ENCODE assay signal across 18 cellular contexts in genomic region chr7:54961391-54961790, GRCh38. TPM values are rescaled to one million over a fixed set of nuclear protein-coding genes. Genes with fewer than 3 reads are reported as not detected.
DNase-seq lines count a peak whose midpoint lies in the region; ATAC-seq, FAIRE-seq and TF ChIP-seq lines count a peak whose summit lies in the region.
"Had no signal": no experiment of that assay in that cellular context is flagged by ENCODE, and none has a peak within 500 bp of the region (broad histone marks: within the 10 kb centered on the region; RNA-seq: fewer than 3 reads in every experiment).

No MANE protein-coding gene starts in this region.

- H3K4me1 ChIP-seq in K562 (replicated peaks in 1 of 2; ENCODE audit: control insufficient read depth in 2 of 2, insufficient read depth in 2 of 2, low read length in 2 of 2) = no peaks in the 10 kb centered on the region
- H3K4me1 ChIP-seq in foreskin keratinocyte = peaks cover 18% of the 10 kb centered on the region

- no peak for TF ChIP-seq EP300 in K562 (IDR thresholded peaks at IDR 0.05; ENCODE audit: low read length)

- H2AFZ ChIP-seq in K562 (ENCODE audit: low read depth, low read length) = no peak overlapping the region

- H3K9ac ChIP-seq in K562 (ENCODE audit: insufficient read depth in 1 of 2, low read depth in 2 of 2, low read length in 2 of 2) = no peak overlapping the region

- TF ChIP-seq CTCF in K562 (IDR thresholded peaks at IDR 0.05 in 2 of 3, conservative IDR thresholded peaks at IDR 0.05 in 1 of 3; ENCODE audit: insufficient read depth in 2 of 3, low read depth in 1 of 3, low read length in 3 of 3) (no peak), foreskin keratinocyte (conservative IDR thresholded peaks at IDR 0.05) (no peak)

- CTCF ChIA-PET in K562 (lab: Yijun Ruan, JAX; ENCODE audit: low intra/inter-chr PET ratio) = no interaction called here

- no peak for ATAC-seq in K562
- ATAC-seq in foreskin keratinocyte = peak; percentile 18
- no peak for ATAC-seq in HG02588 (IDR thresholded peaks at IDR 0.05; ENCODE audit: unreplicated experiment)

- H3K36me3 ChIP-seq in K562 (ENCODE audit: control insufficient read depth, insufficient read depth, low read length) = no peaks in the 10 kb centered on the region

- H3K9me1 ChIP-seq in K562 (ENCODE audit: control insufficient read depth, insufficient read depth, low read length) = no peaks in the 10 kb centered on the region

- no peak overlapping the region for H3K4me2 ChIP-seq in K562 (ENCODE audit: insufficient read depth, low read length)

- FAIRE-seq in K562 (lab: Jason Lieb, UNC) = no peak
- FAIRE-seq: D721Med, H54 had no signal

- no peaks in the 10 kb centered on the region for H3K9me3 ChIP-seq in K562 (replicated peaks; ENCODE audit: control insufficient read depth, insufficient read depth, low read depth, low read length)

- H4K20me1 ChIP-seq in K562 (replicated peaks; ENCODE audit: control insufficient read depth, insufficient read depth, low read length) = no peaks in the 10 kb centered on the region

- no TSS peak for BruUV-seq in K562 (replicated peaks; lab: Mats Ljungman, UMichigan)

- H3K27ac ChIP-seq in K562 (ENCODE audit: extremely low read depth, low read depth, low read length) = no peak overlapping the region
- H3K27ac ChIP-seq in foreskin keratinocyte = peak overlapping the region; percentile 87
- H3K27ac ChIP-seq: HL-60 had no signal

- DNase-seq in ELR (ENCODE audit: low read depth) (peak; percentile 28), NCI-H226 (peak; percentile 13), K562 (ENCODE audit: extremely low read depth in 1 of 4, low spot score in 3 of 4) (no peak), foreskin keratinocyte (peak; percentile 49 to 70), NCI-H2227 treated with DMSO at 0.1 percent for 48 hours (lab: John Stamatoyannopoulos, UW) (no peak), hippocampal formation (lab: John Stamatoyannopoulos, UW) (no peak)
- DNase-seq: C1 segment of cervical spinal cord, DMS79 treated with DMSO at 0.1 percent for 48 hours, IMR-90, Karpas-422, NCI-H1092 treated with DMSO at 0.1 percent for 48 hours, NCI-H2081, NCI-H2171 treated with DMSO at 0.1 percent for 48 hours, RPMI8226 had no signal

- no peak for TF ChIP-seq RAD21 in K562 (CRISPR knock-in tag; conservative IDR thresholded peaks at IDR 0.05 in 1 of 2, IDR thresholded peaks at IDR 0.05 in 1 of 2)

- POLR2A ChIA-PET in K562 (lab: Yijun Ruan, JAX) = no interaction called here

- intact Hi-C loops in K562 (cut with micrococcal nuclease) = no loop called here

- no peak overlapping the region for H3K4me3 ChIP-seq in K562

- H3K27me3 ChIP-seq in K562 (ENCODE audit: control insufficient read depth in 2 of 2, insufficient read depth in 2 of 2, low read length in 2 of 2) (peaks cover 0 to 6% of the 10 kb centered on the region in 2 experiments; a peak in 2 of 5 replicates), foreskin keratinocyte (no peaks in the 10 kb centered on the region)

- in situ Hi-C loops in K562 (cut with MboI) = no loop called here

- TF ChIP-seq POLR2A in K562 (conservative IDR thresholded peaks at IDR 0.05) = no peak

- WGBS in K562 (ENCODE audit: insufficient coverage, low coverage, missing lambda C conversion rate) = 2% methylated on average over 6 of the region's 6 CpGs

- H3K79me2 ChIP-seq in K562 (ENCODE audit: control insufficient read depth, insufficient read depth, low read length) = no peaks in the 10 kb centered on the region

TF ChIP-seq in K562, 482 proteins besides CTCF, POLR2A, EP300 and RAD21 (continues in another document):
- TF ChIP-seq, protein P1, sequence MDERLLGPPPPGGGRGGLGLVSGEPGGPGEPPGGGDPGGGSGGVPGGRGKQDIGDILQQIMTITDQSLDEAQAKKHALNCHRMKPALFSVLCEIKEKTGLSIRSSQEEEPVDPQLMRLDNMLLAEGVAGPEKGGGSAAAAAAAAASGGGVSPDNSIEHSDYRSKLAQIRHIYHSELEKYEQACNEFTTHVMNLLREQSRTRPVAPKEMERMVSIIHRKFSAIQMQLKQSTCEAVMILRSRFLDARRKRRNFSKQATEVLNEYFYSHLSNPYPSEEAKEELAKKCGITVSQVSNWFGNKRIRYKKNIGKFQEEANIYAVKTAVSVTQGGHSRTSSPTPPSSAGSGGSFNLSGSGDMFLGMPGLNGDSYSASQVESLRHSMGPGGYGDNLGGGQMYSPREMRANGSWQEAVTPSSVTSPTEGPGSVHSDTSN (CRISPR knock-in tag; IDR thresholded peaks at IDR 0.05; ENCODE audit: low read depth) = no peak
- TF ChIP-seq, protein P1 (tag; conservative IDR thresholded peaks at IDR 0.05; ENCODE audit: low read depth) = peak; percentile 82
- TF ChIP-seq JUND (IDR thresholded peaks at IDR 0.05; ENCODE audit: borderline replicate concordance, low read depth, low read length) (peak; percentile 50; the same call in 1 of the 2 replicates), JUND (tag; IDR thresholded peaks at IDR 0.05; ENCODE audit: borderline replicate concordance, low read depth, low read length) (peak; percentile 71; the same call in 2 of the 3 replicates), NFE2 (IDR thresholded peaks at IDR 0.05; ENCODE audit: low read depth) (peak; percentile 49), ZNF165 (CRISPR knock-in tag; IDR thresholded peaks at IDR 0.05; ENCODE audit: borderline replicate concordance) (no peak), MEIS2 (IDR thresholded peaks at IDR 0.05; ENCODE audit: partially characterized antibody) (peak; percentile 90), ARID1B (IDR thresholded peaks at IDR 0.05) (0 out of 2 replicates have a peak, but pooled peaks have one; percentile 14), GTF2A2 (tag; IDR thresholded peaks at IDR 0.05) (no peak), SMARCB1 (IDR thresholded peaks at IDR 0.05; ENCODE audit: insufficient read length, low read depth) (no peak), PYGO2 (tag; IDR thresholded peaks at IDR 0.05) (no peak)
- TF ChIP-seq, protein P2, sequence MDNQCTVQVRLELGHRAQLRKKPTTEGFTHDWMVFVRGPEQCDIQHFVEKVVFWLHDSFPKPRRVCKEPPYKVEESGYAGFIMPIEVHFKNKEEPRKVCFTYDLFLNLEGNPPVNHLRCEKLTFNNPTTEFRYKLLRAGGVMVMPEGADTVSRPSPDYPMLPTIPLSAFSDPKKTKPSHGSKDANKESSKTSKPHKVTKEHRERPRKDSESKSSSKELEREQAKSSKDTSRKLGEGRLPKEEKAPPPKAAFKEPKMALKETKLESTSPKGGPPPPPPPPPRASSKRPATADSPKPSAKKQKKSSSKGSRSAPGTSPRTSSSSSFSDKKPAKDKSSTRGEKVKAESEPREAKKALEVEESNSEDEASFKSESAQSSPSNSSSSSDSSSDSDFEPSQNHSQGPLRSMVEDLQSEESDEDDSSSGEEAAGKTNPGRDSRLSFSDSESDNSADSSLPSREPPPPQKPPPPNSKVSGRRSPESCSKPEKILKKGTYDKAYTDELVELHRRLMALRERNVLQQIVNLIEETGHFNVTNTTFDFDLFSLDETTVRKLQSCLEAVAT (IDR thresholded peaks at IDR 0.05) = no peak
- TF ChIP-seq, protein P3, sequence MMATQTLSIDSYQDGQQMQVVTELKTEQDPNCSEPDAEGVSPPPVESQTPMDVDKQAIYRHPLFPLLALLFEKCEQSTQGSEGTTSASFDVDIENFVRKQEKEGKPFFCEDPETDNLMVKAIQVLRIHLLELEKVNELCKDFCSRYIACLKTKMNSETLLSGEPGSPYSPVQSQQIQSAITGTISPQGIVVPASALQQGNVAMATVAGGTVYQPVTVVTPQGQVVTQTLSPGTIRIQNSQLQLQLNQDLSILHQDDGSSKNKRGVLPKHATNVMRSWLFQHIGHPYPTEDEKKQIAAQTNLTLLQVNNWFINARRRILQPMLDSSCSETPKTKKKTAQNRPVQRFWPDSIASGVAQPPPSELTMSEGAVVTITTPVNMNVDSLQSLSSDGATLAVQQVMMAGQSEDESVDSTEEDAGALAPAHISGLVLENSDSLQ (IDR thresholded peaks at IDR 0.05) = peak; percentile 84
- TF ChIP-seq, protein P4, sequence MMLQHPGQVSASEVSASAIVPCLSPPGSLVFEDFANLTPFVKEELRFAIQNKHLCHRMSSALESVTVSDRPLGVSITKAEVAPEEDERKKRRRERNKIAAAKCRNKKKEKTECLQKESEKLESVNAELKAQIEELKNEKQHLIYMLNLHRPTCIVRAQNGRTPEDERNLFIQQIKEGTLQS (IDR thresholded peaks at IDR 0.05) = peak; percentile 75
- TF ChIP-seq, protein P4 (CRISPR knock-in tag; conservative IDR thresholded peaks at IDR 0.05) = no peak

RNA-seq across cellular contexts. Expression of gene EGFR, which starts 57.4 kb away (rescaled TPM):
- not detected in 2 replicates for total RNA-seq in K562 (2011; cell fraction: chromatin; rRNA removed; ENCODE audit: low replicate concordance)
- total RNA-seq in K562 (2011; cell fraction: nucleolus; rRNA removed) = not detected in 2 replicates
- not detected in 2 replicates for total RNA-seq in K562 (2011; cell fraction: nucleoplasm; rRNA removed)
- not detected in 2 replicates for total RNA-seq in K562 (2014; rRNA removed)
- total RNA-seq in K562 (2014; rRNA removed; fragmentation: Illumina TruSeq; extraction: Trizol) = not detected in 2 replicates
- not detected in 2 replicates for total RNA-seq in K562 (2015; rRNA removed; fragmentation: Illumina TruSeq; extraction: Trizol)
- total RNA-seq in K562 (2021) = 0.13 and 0.18 TPM in 2 replicates
- polyA plus RNA-seq in K562 (2011; rRNA removed) = not detected in 2 replicates
- not detected in 2 replicates for polyA plus RNA-seq in K562 (2011; cell fraction: cytosol; rRNA removed)
- polyA plus RNA-seq in K562 (2011; cell fraction: nucleus; rRNA removed) = not detected in 2 replicates
- not detected in 2 replicates for polyA plus RNA-seq in K562 (2012)
- not detected in 2 replicates for polyA plus RNA-seq in K562 (2014; fragmentation: Illumina TruSeq; extraction: Trizol)
- polyA plus RNA-seq in K562 (2014; fragmentation: Nextera tagmentation; extraction: Ambion mirVana) = not detected
- polyA plus RNA-seq in K562 (2014; rRNA removed) = not detected in 2 replicates
- polyA minus RNA-seq in K562 (2011; rRNA and poly(A)+ RNA removed) = not detected in 2 replicates
- polyA minus RNA-seq in K562 (2011; cell fraction: cytosol; rRNA and poly(A)+ RNA removed) = 0.19 and 0.73 TPM in 2 replicates
- under 0.01 TPM in 1 of 2 replicates, not detected in the other for polyA minus RNA-seq in K562 (2011; cell fraction: nucleus; rRNA and poly(A)+ RNA removed)
- total RNA-seq in foreskin keratinocyte = 156 and 161 TPM in 2 replicates
- 22.4 and 28.7 TPM in 2 replicates for polyA plus RNA-seq in foreskin keratinocyte

Comparison
In these comparisons a context has a peak if more than half of its experiments do, and no peak if none do; other contexts are left out.
1. DNase-seq: peak in ELR (single experiment), NCI-H226 (single experiment) and foreskin keratinocyte (2 of 2); none in K562 (0 of 4), NCI-H2227 treated with DMSO at 0.1 percent for 48 hours (single experiment) and hippocampal formation (0 of 2).
2. RNA of gene EGFR, which starts 57.4 kb away (total RNA-seq): 156 to 161 TPM in foreskin keratinocyte; 0.13 to 0.18 TPM in K562; every median in the first group is over 100 times any median in the second.